In the genomic region with DNA sequence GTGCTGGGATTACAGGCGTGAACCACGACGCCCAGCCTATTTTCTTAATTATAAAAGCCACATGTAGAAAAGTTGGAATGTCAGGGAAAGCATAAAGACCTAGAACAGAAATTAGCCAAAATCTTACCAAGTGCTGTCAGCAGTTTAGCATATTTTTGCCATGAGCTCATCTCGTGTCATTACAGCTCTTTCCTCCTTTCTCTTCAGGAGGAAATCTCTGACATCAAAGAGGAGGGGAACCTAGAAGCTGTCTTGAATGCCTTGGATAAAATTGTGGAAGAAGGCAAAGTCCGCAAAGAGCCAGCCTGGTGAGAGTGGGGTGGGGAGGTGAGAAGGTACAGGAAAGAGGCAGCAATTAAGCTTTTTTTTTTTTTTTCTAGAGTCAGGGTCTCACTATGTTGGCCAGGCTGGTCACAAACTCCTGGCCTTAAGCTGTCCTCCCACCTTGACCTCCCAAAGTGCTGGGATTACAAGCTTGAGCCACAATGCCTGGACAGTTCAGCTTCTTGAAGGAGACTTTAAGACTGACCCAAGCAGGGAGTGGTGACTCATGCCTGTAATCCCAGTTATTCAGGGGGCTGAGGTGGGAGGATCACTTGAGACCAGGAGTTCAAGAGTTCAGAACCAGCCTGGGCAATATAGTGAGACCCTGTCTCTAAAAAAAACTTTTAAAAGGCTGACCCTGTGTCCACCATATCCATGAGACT, we compare ENCODE assay signal across 1 cellular context.
TF ChIP-seq lines count a peak whose summit lies in the region.

No MANE protein-coding gene starts in this region.

TF ChIP-seq in HCT116, 20 proteins besides CTCF, POLR2A, EP300 and RAD21 (continued from another document):
- TF ChIP-seq ZBTB33 (IDR thresholded peaks at IDR 0.05; ENCODE audit: extremely low read depth, insufficient replicate concordance, low read length): no peak
